In the genomic region with DNA sequence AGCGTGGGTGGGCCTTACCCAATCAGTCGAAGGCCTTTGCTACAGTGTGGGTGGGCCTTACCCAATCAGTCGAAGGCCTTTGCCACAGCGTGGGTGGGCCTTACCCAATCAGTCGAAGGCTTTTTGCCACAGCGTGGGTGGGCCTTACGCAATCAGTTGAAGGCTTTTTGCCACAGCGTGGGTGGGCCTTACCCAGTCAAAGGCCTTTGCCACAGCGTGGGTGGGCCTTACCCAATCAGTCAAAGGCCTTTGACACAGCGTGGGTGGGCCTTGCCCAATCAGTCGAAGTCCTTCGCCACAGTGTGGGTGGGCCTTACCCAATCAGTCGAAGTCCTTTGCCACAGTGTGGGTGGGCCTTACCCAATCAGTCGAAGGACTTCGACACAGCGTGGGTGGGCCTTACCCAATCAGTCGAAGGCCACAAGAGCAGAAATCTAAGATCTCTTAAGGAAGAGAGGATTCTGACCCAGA, we compare ENCODE assay signal across 1 cellular context.
A peak's percentile ranks its signal among the peaks of the same experiment; 100 is the strongest.
TF ChIP-seq lines count a peak whose summit lies in the region.

No MANE protein-coding gene starts in this region.

TF ChIP-seq in HepG2, 621 proteins besides CTCF, POLR2A, EP300 and RAD21 (continued from another document and continues in another):
- TF ChIP-seq, protein P1, sequence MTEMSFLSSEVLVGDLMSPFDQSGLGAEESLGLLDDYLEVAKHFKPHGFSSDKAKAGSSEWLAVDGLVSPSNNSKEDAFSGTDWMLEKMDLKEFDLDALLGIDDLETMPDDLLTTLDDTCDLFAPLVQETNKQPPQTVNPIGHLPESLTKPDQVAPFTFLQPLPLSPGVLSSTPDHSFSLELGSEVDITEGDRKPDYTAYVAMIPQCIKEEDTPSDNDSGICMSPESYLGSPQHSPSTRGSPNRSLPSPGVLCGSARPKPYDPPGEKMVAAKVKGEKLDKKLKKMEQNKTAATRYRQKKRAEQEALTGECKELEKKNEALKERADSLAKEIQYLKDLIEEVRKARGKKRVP (CRISPR knock-in tag; IDR thresholded peaks at IDR 0.05): no peak
- TF ChIP-seq, protein P2, sequence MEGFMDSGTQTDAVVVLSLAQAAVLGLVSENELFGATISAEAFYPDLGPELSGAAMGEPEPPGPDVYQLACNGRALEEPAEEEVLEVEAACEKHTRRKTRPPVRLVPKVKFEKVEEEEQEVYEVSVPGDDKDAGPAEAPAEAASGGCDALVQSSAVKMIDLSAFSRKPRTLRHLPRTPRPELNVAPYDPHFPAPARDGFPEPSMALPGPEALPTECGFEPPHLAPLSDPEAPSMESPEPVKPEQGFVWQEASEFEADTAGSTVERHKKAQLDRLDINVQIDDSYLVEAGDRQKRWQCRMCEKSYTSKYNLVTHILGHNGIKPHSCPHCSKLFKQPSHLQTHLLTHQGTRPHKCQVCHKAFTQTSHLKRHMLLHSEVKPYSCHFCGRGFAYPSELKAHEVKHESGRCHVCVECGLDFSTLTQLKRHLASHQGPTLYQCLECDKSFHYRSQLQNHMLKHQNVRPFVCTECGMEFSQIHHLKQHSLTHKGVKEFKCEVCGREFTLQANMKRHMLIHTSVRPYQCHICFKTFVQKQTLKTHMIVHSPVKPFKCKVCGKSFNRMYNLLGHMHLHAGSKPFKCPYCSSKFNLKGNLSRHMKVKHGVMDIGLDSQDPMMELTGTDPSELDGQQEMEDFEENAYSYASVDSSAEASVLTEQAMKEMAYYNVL (CRISPR knock-in tag; IDR thresholded peaks at IDR 0.05; ENCODE audit: borderline replicate concordance): no peak
- no peak for TF ChIP-seq ZNF256 (CRISPR knock-in tag; conservative IDR thresholded peaks at IDR 0.05)
- 0 out of 2 replicates have a peak, but pooled peaks have one; percentile 25 for TF ChIP-seq HNRNPL (IDR thresholded peaks at IDR 0.05; ENCODE audit: low read depth, low read length)
- TF ChIP-seq, protein P3, sequence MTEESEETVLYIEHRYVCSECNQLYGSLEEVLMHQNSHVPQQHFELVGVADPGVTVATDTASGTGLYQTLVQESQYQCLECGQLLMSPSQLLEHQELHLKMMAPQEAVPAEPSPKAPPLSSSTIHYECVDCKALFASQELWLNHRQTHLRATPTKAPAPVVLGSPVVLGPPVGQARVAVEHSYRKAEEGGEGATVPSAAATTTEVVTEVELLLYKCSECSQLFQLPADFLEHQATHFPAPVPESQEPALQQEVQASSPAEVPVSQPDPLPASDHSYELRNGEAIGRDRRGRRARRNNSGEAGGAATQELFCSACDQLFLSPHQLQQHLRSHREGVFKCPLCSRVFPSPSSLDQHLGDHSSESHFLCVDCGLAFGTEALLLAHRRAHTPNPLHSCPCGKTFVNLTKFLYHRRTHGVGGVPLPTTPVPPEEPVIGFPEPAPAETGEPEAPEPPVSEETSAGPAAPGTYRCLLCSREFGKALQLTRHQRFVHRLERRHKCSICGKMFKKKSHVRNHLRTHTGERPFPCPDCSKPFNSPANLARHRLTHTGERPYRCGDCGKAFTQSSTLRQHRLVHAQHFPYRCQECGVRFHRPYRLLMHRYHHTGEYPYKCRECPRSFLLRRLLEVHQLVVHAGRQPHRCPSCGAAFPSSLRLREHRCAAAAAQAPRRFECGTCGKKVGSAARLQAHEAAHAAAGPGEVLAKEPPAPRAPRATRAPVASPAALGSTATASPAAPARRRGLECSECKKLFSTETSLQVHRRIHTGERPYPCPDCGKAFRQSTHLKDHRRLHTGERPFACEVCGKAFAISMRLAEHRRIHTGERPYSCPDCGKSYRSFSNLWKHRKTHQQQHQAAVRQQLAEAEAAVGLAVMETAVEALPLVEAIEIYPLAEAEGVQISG (CRISPR knock-in tag; IDR thresholded peaks at IDR 0.05): no peak
- no peak for TF ChIP-seq ZNF652 (CRISPR knock-in tag; IDR thresholded peaks at IDR 0.05; ENCODE audit: borderline replicate concordance, low read depth)
- no peak for TF ChIP-seq ZNF572 (CRISPR knock-in tag; IDR thresholded peaks at IDR 0.05)
- no peak for TF ChIP-seq FOXK1 (CRISPR knock-in tag; IDR thresholded peaks at IDR 0.05; ENCODE audit: borderline replicate concordance, low read depth)
- TF ChIP-seq, protein P4, sequence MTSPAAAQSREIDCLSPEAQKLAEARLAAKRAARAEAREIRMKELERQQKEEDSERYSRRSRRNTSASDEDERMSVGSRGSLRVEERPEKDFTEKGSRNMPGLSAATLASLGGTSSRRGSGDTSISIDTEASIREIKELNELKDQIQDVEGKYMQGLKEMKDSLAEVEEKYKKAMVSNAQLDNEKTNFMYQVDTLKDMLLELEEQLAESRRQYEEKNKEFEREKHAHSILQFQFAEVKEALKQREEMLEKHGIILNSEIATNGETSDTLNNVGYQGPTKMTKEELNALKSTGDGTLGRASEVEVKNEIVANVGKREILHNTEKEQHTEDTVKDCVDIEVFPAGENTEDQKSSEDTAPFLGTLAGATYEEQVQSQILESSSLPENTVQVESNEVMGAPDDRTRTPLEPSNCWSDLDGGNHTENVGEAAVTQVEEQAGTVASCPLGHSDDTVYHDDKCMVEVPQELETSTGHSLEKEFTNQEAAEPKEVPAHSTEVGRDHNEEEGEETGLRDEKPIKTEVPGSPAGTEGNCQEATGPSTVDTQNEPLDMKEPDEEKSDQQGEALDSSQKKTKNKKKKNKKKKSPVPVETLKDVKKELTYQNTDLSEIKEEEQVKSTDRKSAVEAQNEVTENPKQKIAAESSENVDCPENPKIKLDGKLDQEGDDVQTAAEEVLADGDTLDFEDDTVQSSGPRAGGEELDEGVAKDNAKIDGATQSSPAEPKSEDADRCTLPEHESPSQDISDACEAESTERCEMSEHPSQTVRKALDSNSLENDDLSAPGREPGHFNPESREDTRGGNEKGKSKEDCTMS (CRISPR knock-in tag; conservative IDR thresholded peaks at IDR 0.05): no peak
- peak; percentile 97 for TF ChIP-seq ZMYM3 (CRISPR knock-in tag; IDR thresholded peaks at IDR 0.05)
- 0 out of 2 replicates have a peak, but pooled peaks have one; percentile 30 for TF ChIP-seq ZNF788 (CRISPR knock-in tag; IDR thresholded peaks at IDR 0.05; ENCODE audit: borderline replicate concordance)
- TF ChIP-seq KAT8 (CRISPR knock-in tag; IDR thresholded peaks at IDR 0.05): no peak
- no peak for TF ChIP-seq MAFK (conservative IDR thresholded peaks at IDR 0.05 in 1 of 2, IDR thresholded peaks at IDR 0.05 in 1 of 2; ENCODE audit: low read length in 2 of 2)
- TF ChIP-seq, protein P5, sequence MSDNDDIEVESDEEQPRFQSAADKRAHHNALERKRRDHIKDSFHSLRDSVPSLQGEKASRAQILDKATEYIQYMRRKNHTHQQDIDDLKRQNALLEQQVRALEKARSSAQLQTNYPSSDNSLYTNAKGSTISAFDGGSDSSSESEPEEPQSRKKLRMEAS (IDR thresholded peaks at IDR 0.05): no peak
- TF ChIP-seq NFATC3 (CRISPR knock-in tag; IDR thresholded peaks at IDR 0.05): no peak
- TF ChIP-seq HNRNPLL (IDR thresholded peaks at IDR 0.05; ENCODE audit: low read depth, low read length, poor library complexity, severe bottlenecking): no peak
- TF ChIP-seq, protein P6, sequence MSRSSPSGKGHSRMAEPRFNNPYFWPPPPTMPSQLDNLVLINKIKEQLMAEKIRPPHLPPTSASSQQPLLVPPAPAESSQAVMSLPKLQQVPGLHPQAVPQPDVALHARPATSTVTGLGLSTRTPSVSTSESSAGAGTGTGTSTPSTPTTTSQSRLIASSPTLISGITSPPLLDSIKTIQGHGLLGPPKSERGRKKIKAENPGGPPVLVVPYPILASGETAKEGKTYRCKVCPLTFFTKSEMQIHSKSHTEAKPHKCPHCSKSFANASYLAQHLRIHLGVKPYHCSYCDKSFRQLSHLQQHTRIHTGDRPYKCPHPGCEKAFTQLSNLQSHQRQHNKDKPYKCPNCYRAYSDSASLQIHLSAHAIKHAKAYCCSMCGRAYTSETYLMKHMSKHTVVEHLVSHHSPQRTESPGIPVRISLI (CRISPR knock-in tag; IDR thresholded peaks at IDR 0.05; ENCODE audit: borderline replicate concordance): no peak
- no peak for TF ChIP-seq ZNF260 (CRISPR knock-in tag; IDR thresholded peaks at IDR 0.05; ENCODE audit: borderline replicate concordance, low read depth)
- no peak for TF ChIP-seq MXI1 (IDR thresholded peaks at IDR 0.05; ENCODE audit: borderline replicate concordance, low read depth, low read length)
- no peak for TF ChIP-seq KAT2B (IDR thresholded peaks at IDR 0.05; ENCODE audit: borderline replicate concordance, low read depth, low read length)
- TF ChIP-seq ZNF317 (CRISPR knock-in tag; IDR thresholded peaks at IDR 0.05): no peak
- TF ChIP-seq ZNF781 (CRISPR knock-in tag; IDR thresholded peaks at IDR 0.05; ENCODE audit: borderline replicate concordance, not compliant biosample characterization): no peak
- peak; percentile 77 for TF ChIP-seq CEBPB (IDR thresholded peaks at IDR 0.05; ENCODE audit: borderline replicate concordance, low read depth, low read length)
- TF ChIP-seq ZMYM2 (CRISPR knock-in tag; IDR thresholded peaks at IDR 0.05): peak; percentile 70
- no peak for TF ChIP-seq PITX1 (CRISPR knock-in tag; IDR thresholded peaks at IDR 0.05)
- TF ChIP-seq, protein P7, sequence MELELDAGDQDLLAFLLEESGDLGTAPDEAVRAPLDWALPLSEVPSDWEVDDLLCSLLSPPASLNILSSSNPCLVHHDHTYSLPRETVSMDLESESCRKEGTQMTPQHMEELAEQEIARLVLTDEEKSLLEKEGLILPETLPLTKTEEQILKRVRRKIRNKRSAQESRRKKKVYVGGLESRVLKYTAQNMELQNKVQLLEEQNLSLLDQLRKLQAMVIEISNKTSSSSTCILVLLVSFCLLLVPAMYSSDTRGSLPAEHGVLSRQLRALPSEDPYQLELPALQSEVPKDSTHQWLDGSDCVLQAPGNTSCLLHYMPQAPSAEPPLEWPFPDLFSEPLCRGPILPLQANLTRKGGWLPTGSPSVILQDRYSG (CRISPR knock-in tag; IDR thresholded peaks at IDR 0.05): no peak
- no peak for TF ChIP-seq NFKBIZ (CRISPR knock-in tag; IDR thresholded peaks at IDR 0.05)
- TF ChIP-seq, protein P8, sequence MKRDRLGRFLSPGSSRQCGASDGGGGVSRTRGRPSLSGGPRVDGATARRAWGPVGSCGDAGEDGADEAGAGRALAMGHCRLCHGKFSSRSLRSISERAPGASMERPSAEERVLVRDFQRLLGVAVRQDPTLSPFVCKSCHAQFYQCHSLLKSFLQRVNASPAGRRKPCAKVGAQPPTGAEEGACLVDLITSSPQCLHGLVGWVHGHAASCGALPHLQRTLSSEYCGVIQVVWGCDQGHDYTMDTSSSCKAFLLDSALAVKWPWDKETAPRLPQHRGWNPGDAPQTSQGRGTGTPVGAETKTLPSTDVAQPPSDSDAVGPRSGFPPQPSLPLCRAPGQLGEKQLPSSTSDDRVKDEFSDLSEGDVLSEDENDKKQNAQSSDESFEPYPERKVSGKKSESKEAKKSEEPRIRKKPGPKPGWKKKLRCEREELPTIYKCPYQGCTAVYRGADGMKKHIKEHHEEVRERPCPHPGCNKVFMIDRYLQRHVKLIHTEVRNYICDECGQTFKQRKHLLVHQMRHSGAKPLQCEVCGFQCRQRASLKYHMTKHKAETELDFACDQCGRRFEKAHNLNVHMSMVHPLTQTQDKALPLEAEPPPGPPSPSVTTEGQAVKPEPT (CRISPR knock-in tag; IDR thresholded peaks at IDR 0.05; ENCODE audit: low read depth): no peak
- TF ChIP-seq ZFX (CRISPR knock-in tag; IDR thresholded peaks at IDR 0.05; ENCODE audit: low read depth): no peak
- TF ChIP-seq SOX5 (CRISPR knock-in tag; IDR thresholded peaks at IDR 0.05; ENCODE audit: borderline replicate concordance): no peak
- no peak for TF ChIP-seq JDP2 (CRISPR knock-in tag; IDR thresholded peaks at IDR 0.05; ENCODE audit: borderline replicate concordance)
- TF ChIP-seq, protein P9, sequence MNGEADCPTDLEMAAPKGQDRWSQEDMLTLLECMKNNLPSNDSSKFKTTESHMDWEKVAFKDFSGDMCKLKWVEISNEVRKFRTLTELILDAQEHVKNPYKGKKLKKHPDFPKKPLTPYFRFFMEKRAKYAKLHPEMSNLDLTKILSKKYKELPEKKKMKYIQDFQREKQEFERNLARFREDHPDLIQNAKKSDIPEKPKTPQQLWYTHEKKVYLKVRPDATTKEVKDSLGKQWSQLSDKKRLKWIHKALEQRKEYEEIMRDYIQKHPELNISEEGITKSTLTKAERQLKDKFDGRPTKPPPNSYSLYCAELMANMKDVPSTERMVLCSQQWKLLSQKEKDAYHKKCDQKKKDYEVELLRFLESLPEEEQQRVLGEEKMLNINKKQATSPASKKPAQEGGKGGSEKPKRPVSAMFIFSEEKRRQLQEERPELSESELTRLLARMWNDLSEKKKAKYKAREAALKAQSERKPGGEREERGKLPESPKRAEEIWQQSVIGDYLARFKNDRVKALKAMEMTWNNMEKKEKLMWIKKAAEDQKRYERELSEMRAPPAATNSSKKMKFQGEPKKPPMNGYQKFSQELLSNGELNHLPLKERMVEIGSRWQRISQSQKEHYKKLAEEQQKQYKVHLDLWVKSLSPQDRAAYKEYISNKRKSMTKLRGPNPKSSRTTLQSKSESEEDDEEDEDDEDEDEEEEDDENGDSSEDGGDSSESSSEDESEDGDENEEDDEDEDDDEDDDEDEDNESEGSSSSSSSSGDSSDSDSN (CRISPR knock-in tag; IDR thresholded peaks at IDR 0.05): peak; percentile 40; the same call in 1 of the 2 replicates
- TF ChIP-seq, protein P10, sequence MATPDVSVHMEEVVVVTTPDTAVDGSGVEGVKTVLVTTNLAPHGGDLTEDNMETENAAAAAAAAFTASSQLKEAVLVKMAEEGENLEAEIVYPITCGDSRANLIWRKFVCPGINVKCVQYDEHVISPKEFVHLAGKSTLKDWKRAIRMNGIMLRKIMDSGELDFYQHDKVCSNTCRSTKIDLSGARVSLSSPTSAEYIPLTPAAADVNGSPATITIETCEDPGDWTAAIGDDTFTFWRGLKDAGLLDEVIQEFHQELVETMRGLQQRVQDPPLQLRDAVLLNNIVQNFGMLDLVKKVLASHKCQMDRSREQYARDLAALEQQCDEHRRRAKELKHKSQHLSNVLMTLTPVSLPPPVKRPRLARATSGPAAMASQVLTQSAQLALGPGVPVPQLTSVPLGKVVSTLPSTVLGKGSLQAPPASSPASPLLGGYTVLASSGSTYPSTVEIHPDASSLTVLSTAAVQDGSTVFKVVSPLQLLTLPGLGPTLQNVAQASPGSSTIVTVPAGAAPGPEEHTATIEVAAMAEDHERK (CRISPR knock-in tag; IDR thresholded peaks at IDR 0.05; ENCODE audit: low read depth): no peak
- no peak for TF ChIP-seq ZNF432 (CRISPR knock-in tag; IDR thresholded peaks at IDR 0.05; ENCODE audit: borderline replicate concordance)
- no peak for TF ChIP-seq TCF7 (IDR thresholded peaks at IDR 0.05; ENCODE audit: low read depth)
- no peak for TF ChIP-seq TBL1XR1 (IDR thresholded peaks at IDR 0.05; ENCODE audit: borderline replicate concordance, low read length, partially characterized antibody)
- TF ChIP-seq POLR2G (IDR thresholded peaks at IDR 0.05; ENCODE audit: low read depth, low read length): no peak
- no peak for TF ChIP-seq ZNF644 (CRISPR knock-in tag; IDR thresholded peaks at IDR 0.05; ENCODE audit: low read depth)
- TF ChIP-seq ISX (CRISPR knock-in tag; conservative IDR thresholded peaks at IDR 0.05): no peak
- no peak for TF ChIP-seq TAF15 (IDR thresholded peaks at IDR 0.05; ENCODE audit: low read depth, low read length, poor library complexity, severe bottlenecking)
- TF ChIP-seq RCOR2 (CRISPR knock-in tag; IDR thresholded peaks at IDR 0.05): 0 out of 2 replicates have a peak, but pooled peaks have one; percentile 60
- peak; percentile 91; the same call in 1 of the 2 replicates for TF ChIP-seq PCBP1 (IDR thresholded peaks at IDR 0.05; ENCODE audit: borderline replicate concordance, low read depth, low read length)
- TF ChIP-seq MAF1 (CRISPR knock-in tag; IDR thresholded peaks at IDR 0.05; ENCODE audit: borderline replicate concordance): no peak
- TF ChIP-seq NKX3-1 (CRISPR knock-in tag; IDR thresholded peaks at IDR 0.05): no peak
